ENCODE assay signal across 1 cellular context in the genomic region with DNA sequence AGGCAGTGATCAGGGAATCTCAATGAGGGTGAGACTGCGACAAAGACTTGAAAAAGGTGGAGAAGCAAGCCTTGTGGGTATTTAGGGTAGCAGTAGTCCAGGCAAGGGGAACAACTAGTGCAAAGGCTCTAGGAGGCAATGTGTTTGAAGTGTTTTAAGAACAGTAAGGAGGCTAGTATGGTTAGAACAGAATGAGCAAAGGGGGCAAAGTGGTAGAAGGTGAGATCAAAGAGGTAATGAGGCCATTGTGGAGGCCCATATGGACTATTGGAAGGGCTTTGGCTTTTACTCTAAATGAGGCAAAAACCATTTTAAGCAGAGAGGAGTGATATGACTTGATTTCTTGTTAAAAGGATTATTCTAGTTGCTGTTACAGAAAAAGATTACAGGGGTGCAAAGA.
TF ChIP-seq lines count a peak whose summit lies in the region.

No MANE protein-coding gene starts in this region.

TF ChIP-seq in IMR-90, 13 proteins besides CTCF, POLR2A, EP300 and RAD21:
- TF ChIP-seq BHLHE40 (IDR thresholded peaks at IDR 0.05; ENCODE audit: low read depth, low read length): no peak
